Comparison of ENCODE assay signal across 13 cellular contexts in the genomic region with DNA sequence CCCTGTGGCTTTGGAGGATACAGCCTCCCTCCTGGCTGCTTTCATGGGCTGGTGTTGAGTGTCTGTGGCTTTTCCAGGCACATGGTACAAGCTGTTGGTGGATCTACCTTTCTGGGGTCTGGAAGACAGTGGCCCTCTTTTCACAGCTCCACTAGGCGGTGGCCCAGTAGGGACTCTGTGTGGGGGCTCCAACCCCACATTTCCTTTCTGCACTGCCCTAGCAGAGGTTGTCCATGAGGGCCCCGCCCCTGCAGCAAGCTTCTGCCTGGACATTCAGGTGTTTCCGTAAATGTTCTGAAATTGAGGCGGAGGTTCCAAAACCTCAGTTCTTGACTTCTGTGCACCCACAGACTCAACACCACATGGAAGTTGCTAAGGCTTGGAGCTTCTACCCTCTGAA. TPM values are rescaled to one million over a fixed set of nuclear protein-coding genes. Genes with fewer than 3 reads are reported as not detected.
"Had no signal": no experiment of that assay in that cellular context is flagged by ENCODE, and none has a peak within 500 bp of the region (broad histone marks: within the 10 kb centered on the region; RNA-seq: fewer than 3 reads in every experiment).

No MANE protein-coding gene starts in this region.

RNA-seq across cellular contexts. Expression of a gene that starts 42.6 kb away (rescaled TPM):
- total RNA-seq: activated naive CD4-positive, alpha-beta T cell treated with anti-CD3 and anti-CD28 coated beads for 36 hours; activated naive CD4-positive, alpha-beta T cell treated with anti-CD3 and anti-CD28 coated beads, Interleukin-2, amount 50 U/mL, for 72 hours; activated naive CD8-positive, alpha-beta T cell treated with anti-CD3 and anti-CD28 coated beads for 36 hours; activated naive CD8-positive, alpha-beta T cell treated with anti-CD3 and anti-CD28 coated beads, Interleukin-2, amount 10 ng/mL, durations not matched to agents 7 days and 5 days; activated T-cell treated with anti-CD3 and anti-CD28 coated beads, Interleukin-2, amount 50 U/mL, for 72 hours; activated T-helper 1 cell treated with anti-CD3 and anti-CD28 coated beads, Interleukin-12 subunit alpha, Interleukin-12 subunit beta, Interleukin-2, Interleukin-4 antibody, amounts not matched to agents 30 ng/mL and 10 ng/mL and 1 ng/mL, durations not matched to agents 14 hours and 24 hours and 36 hours; activated T-helper 17 cell treated with anti-CD3 and anti-CD28 coated beads, Interleukin-2, amount 50 U/mL, for 72 hours; activated T-helper 2 cell treated with anti-CD3 and anti-CD28 coated beads, Interferon-gamma antibody, Interleukin-2, Interleukin-4, amounts not matched to agents 10 μg/mL and 5 μg/mL and 100 μg/mL, durations not matched to agents 14 hours and 24 hours and 36 hours; aorta; astrocyte; bronchial epithelial cell; cardiac muscle cell; cardiac septum had no signal
- polyA plus RNA-seq: cardiac muscle cell had no signal
